5 cellular contexts compared by ENCODE assay signal in genomic region chr15:61657461-61657860, GRCh38.
"Had no signal": no experiment of that assay in that cellular context is flagged by ENCODE, and none has a peak within 500 bp of the region (broad histone marks: within the 10 kb centered on the region; RNA-seq: fewer than 3 reads in every experiment).

No MANE protein-coding gene starts in this region.

- DNase-seq: GM23248, GOT3, H7, HFFc6, KBM-7 had no signal
